Comparison of ENCODE assay signal across 16 cellular contexts in the genomic region with DNA sequence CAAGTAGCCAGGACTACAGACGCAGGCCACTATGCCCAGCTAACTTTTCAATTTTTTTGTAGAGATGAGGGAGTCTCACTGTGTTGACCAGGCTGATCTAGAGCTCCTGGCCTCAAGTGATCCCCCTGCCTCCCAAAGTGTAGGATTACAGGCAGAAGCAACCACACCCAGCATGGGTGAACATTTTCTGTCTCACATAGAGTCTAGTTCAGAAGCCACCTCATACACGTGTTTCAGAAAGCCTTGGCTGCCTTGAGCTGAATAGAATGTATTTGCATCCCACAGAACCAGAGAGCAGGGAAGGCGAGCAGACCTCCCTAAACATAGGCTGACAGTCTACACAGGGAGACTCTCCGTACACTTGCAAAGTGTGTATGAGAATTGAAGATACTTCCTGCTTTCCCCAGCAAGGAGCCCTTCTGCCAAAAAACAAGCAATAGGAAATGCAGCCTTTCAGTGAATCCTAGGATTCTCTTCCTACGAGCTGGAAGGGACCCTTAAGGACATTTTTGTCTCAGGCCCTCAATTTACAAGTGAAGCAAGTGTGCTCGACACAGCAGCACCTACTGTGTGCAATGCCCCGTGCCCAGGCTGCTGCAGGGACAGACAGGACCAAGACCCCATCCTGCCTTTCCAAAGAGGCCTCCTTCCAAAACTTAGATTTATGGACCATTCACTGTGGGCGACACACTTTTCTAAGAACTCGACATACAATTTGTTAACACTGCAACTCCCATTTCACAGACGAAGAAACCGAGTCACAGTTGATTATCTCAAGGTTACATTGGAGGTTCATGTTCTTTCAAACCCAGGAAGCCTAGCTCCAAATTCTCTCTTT. TPM values are rescaled to one million over a fixed set of nuclear protein-coding genes. Genes with fewer than 3 reads are reported as not detected.
DNase-seq lines count a peak whose midpoint lies in the region; TF ChIP-seq lines count a peak whose summit lies in the region.
"Had no signal": no experiment of that assay in that cellular context is flagged by ENCODE, and none has a peak within 500 bp of the region (broad histone marks: within the 10 kb centered on the region; RNA-seq: fewer than 3 reads in every experiment).

No MANE protein-coding gene starts in this region.

- H3K4me1 Mint-ChIP-seq in H9 (peaks cover 71 to 76% of the 10 kb centered on the region in 2 experiments), endothelial cell (ENCODE audit: unreplicated experiment) (peaks cover 38% of the 10 kb centered on the region)
- H3K4me1 Mint-ChIP-seq: activated B cell treated with CpG ODN at 0.5 μM for 24 hours, memory B cell had no signal

- H3K4me3 Mint-ChIP-seq in H9 = no peak overlapping the region
- no peak overlapping the region for H3K4me3 Mint-ChIP-seq in endothelial cell (ENCODE audit: unreplicated experiment)
- H3K4me3 Mint-ChIP-seq: activated B cell treated with CpG ODN at 0.5 μM for 24 hours; CD8-positive, alpha-beta T cell; memory B cell had no signal

- H3K36me3 ChIP-seq in adipocyte (ENCODE audit: control insufficient read depth, insufficient read depth, low read length, severe bottlenecking) = no peaks in the 10 kb centered on the region
- H3K36me3 ChIP-seq in skeletal muscle tissue (ENCODE audit: control insufficient read depth in 3 of 3, insufficient read depth in 3 of 3, low read length in 3 of 3) = no peaks in the 10 kb centered on the region

- no peak overlapping the region for H3K14ac ChIP-seq in H9 (ENCODE audit: insufficient read depth, low read length)

- H3K27me3 ChIP-seq in H9 (ENCODE audit: insufficient read depth, low read length) = no peaks in the 10 kb centered on the region
- H3K27me3 ChIP-seq in adipocyte (replicated peaks; ENCODE audit: control insufficient read depth, insufficient read depth, low read length) = no peaks in the 10 kb centered on the region
- no peaks in the 10 kb centered on the region for H3K27me3 ChIP-seq in skeletal muscle tissue (ENCODE audit: control insufficient read depth in 3 of 3, insufficient read depth in 3 of 3, low read length in 3 of 3)

- H3K4me2 ChIP-seq in H9 (ENCODE audit: insufficient read depth, insufficient read length, low read length) = no peak overlapping the region

- peaks cover 18% of the 10 kb centered on the region; the same call in 1 of the 2 replicates for H3K4me1 ChIP-seq in H9 (ENCODE audit: insufficient read depth, low read length)
- H3K4me1 ChIP-seq in adipocyte (ENCODE audit: control insufficient read depth, insufficient read depth, low read length) = peaks cover 78% of the 10 kb centered on the region
- peaks cover 56 to 68% (median 63%) of the 10 kb centered on the region in 3 donors for H3K4me1 ChIP-seq in skeletal muscle tissue (ENCODE audit: control insufficient read depth in 3 of 3, insufficient read depth in 3 of 3, low read length in 3 of 3)

- H2BK12ac ChIP-seq in H9 (ENCODE audit: insufficient read length, low read depth, low read length) = no peak overlapping the region

- DNase-seq in H9 (no peak), adipocyte (ENCODE audit: low read depth) (peak; percentile 32), islet precursor cell (peak; percentile 76), NCI-H187 (lab: John Stamatoyannopoulos, UW) (no peak), endothelial cell (ENCODE audit: low spot score) (no peak), head of caudate nucleus (no peak)
- no peak for DNase-seq in stimulated activated CD4-positive, alpha-beta T cell treated with anti-CD3 and anti-CD28 coated beads, Interleukin-4, amount 100 ng/mL, for 4 hours
- DNase-seq: activated B cell treated with CpG ODN at 0.5 μM for 24 hours; CD8-positive, alpha-beta T cell; GF-D8; KG1; NCI-H1436 treated with DMSO at 0.1 percent for 48 hours; stimulated activated CD4-positive, alpha-beta T cell treated with anti-CD3 and anti-CD28 coated beads, Interleukin-2, amount 100 ng/mL, for 48 hours; stimulated activated naive CD4-positive, alpha-beta T cell had no signal

- no peak overlapping the region for H3K9ac ChIP-seq in H9 (ENCODE audit: extremely low read depth, insufficient read length, low read length)
- H3K9ac ChIP-seq in adipocyte (ENCODE audit: low read length) = peak overlapping the region; percentile 70
- H3K9ac ChIP-seq in skeletal muscle tissue (ENCODE audit: low read depth in 1 of 3, low read length in 3 of 3) = no peak overlapping the region

- no peak overlapping the region for H3T11ph ChIP-seq in H9 (ENCODE audit: low read length)

- peak overlapping the region; percentile 29 for H3K18ac ChIP-seq in H9 (ENCODE audit: insufficient read length, low read depth, low read length)

- H3K9me3 Mint-ChIP-seq in H9 (no peaks in the 10 kb centered on the region), endothelial cell (ENCODE audit: unreplicated experiment) (no peaks in the 10 kb centered on the region)
- H3K9me3 Mint-ChIP-seq: activated B cell treated with CpG ODN at 0.5 μM for 24 hours; CD8-positive, alpha-beta T cell; memory B cell had no signal

- no CpG with 5 or more reads among the region's 11 CpGs for WGBS in H9 (ENCODE audit: extremely low coverage, insufficient read length, low lambda C conversion rate)

- no peak overlapping the region for H3K4ac ChIP-seq in H9 (ENCODE audit: low read depth, low read length)

- no peaks in the 10 kb centered on the region for H3K79me1 ChIP-seq in H9 (ENCODE audit: insufficient read depth, low read depth, low read length, poor library complexity, severe bottlenecking)

- H2AFZ ChIP-seq in H9 (ENCODE audit: low read length) = no peak overlapping the region

- H3K4me3 ChIP-seq in adipocyte (ENCODE audit: low read length) (no peak overlapping the region), skeletal muscle tissue (ENCODE audit: low read length in 3 of 3) (no peak overlapping the region)

- H3K27ac Mint-ChIP-seq in H9 = peak overlapping the region in 1 of 3 experiments; percentile 49; a peak in 2 of 7 replicates
- no peak overlapping the region for H3K27ac Mint-ChIP-seq in endothelial cell (ENCODE audit: unreplicated experiment)
- H3K27ac Mint-ChIP-seq: activated B cell treated with CpG ODN at 0.5 μM for 24 hours; CD8-positive, alpha-beta T cell; memory B cell had no signal

- H3K79me2 ChIP-seq in H9 (ENCODE audit: insufficient read depth, low read length) = peaks cover 14% of the 10 kb centered on the region; the same call in 1 of the 2 replicates

- H3K27ac ChIP-seq in H9 (ENCODE audit: insufficient read length, low read depth, low read length) (no peak overlapping the region), skeletal muscle tissue (ENCODE audit: low read depth, low read length) (peak overlapping the region; percentile 37)

- H2BK15ac ChIP-seq in H9 (ENCODE audit: low read depth, low read length) = no peak overlapping the region

- no peaks in the 10 kb centered on the region for H4K20me1 ChIP-seq in H9 (ENCODE audit: control insufficient read depth, insufficient read depth, insufficient read length)

- no peak overlapping the region for H4K91ac ChIP-seq in H9 (ENCODE audit: insufficient read length, low read depth, low read length)

- no peak overlapping the region for H2BK20ac ChIP-seq in H9 (ENCODE audit: low read depth, low read length, poor library complexity, severe bottlenecking)

- H2AK5ac ChIP-seq in H9 (ENCODE audit: insufficient read length, low read length) = no peak overlapping the region

- no peak overlapping the region for H2BK5ac ChIP-seq in H9 (ENCODE audit: insufficient read length, low read length)

- H4K8ac ChIP-seq in H9 (replicated peaks; ENCODE audit: insufficient read length, low read depth, low read length) = no peak overlapping the region

- TF ChIP-seq CTCF in H9 (conservative IDR thresholded peaks at IDR 0.05) (peak; percentile 22; the same call in 1 of the 3 replicates), endothelial cell (IDR thresholded peaks at IDR 0.05; ENCODE audit: unreplicated experiment) (no peak)

- no peak overlapping the region for H4K5ac ChIP-seq in H9 (ENCODE audit: insufficient read length, low read depth, low read length)

- H3K9me3 ChIP-seq in H9 (ENCODE audit: control insufficient read depth, low read depth, low read length) (no peaks in the 10 kb centered on the region), adipocyte (ENCODE audit: control insufficient read depth, low read length) (no peaks in the 10 kb centered on the region), skeletal muscle tissue (ENCODE audit: control insufficient read depth in 3 of 3, low read length in 3 of 3) (no peaks in the 10 kb centered on the region)

- no peak overlapping the region for H2BK120ac ChIP-seq in H9 (ENCODE audit: low read depth, low read length, poor library complexity, severe bottlenecking)

- no peaks in the 10 kb centered on the region for H3K27me3 Mint-ChIP-seq in H9 (ENCODE audit: low read depth)
- peaks cover 4% of the 10 kb centered on the region for H3K27me3 Mint-ChIP-seq in endothelial cell (ENCODE audit: unreplicated experiment)

- no peaks in the 10 kb centered on the region; a peak in 1 of 7 replicates for H3K36me3 Mint-ChIP-seq in H9 (ENCODE audit: insufficient read depth in 1 of 3, low read depth in 3 of 3)
- no peaks in the 10 kb centered on the region for H3K36me3 Mint-ChIP-seq in endothelial cell (ENCODE audit: low read depth, unreplicated experiment)
- H3K36me3 Mint-ChIP-seq: CD8-positive, alpha-beta T cell; memory B cell had no signal

- H3K23ac ChIP-seq in H9 (ENCODE audit: insufficient read length, low read depth, low read length) = no peak overlapping the region

- intact Hi-C loops in head of caudate nucleus (cut with DNase I) = no loop called here

- no peaks in the 10 kb centered on the region for H3K23me2 ChIP-seq in H9 (ENCODE audit: insufficient read length, low read depth, low read length, poor library complexity, severe bottlenecking)

- no peak overlapping the region for H3K56ac ChIP-seq in H9 (ENCODE audit: insufficient read length, low read depth, low read length)

RNA-seq across cellular contexts. Expression of a gene that starts 11.2 kb away (rescaled TPM):
- total RNA-seq in H9 (2021) (9.5 and 10.1 TPM in 2 replicates), skeletal muscle tissue (9.4 TPM), endothelial cell (ENCODE audit: unreplicated experiment) (16.6 TPM)
- total RNA-seq: activated B cell treated with CpG ODN at 0.5 μM for 24 hours had no signal

Comparison
In these comparisons a context has a peak if more than half of its experiments do, and no peak if none do; other contexts are left out.
1. DNase-seq: peak in adipocyte (single experiment) and islet precursor cell (single experiment); none in H9 (single experiment), NCI-H187 (0 of 2), endothelial cell (single experiment), head of caudate nucleus (0 of 42) and stimulated activated CD4-positive, alpha-beta T cell treated with anti-CD3 and anti-CD28 coated beads, Interleukin-4, amount 100 ng/mL, for 4 hours (0 of 2).